ENCODE assay signal across 8 cellular contexts in genomic region chr19:40445945-40446784, GRCh38. TPM values are rescaled to one million over a fixed set of nuclear protein-coding genes. Genes with fewer than 3 reads are reported as not detected.
DNase-seq lines count a peak whose midpoint lies in the region; ATAC-seq, FAIRE-seq and TF ChIP-seq lines count a peak whose summit lies in the region.

No MANE protein-coding gene starts in this region.

- no peak overlapping the region for H3K14ac ChIP-seq in IMR-90 (replicated peaks; ENCODE audit: low read depth, low read length)

- no peaks in the 10 kb centered on the region; the same call in 1 of the 2 replicates for H3K9me1 ChIP-seq in IMR-90 (ENCODE audit: insufficient read depth, low read length)

- no peak overlapping the region for H3K18ac ChIP-seq in IMR-90 (ENCODE audit: low read depth, low read length)

- TF ChIP-seq RAD21 in IMR-90 (IDR thresholded peaks at IDR 0.05; ENCODE audit: low read length): no peak

- FAIRE-seq in GM12891 (lab: Jason Lieb, UNC): no peak

- H2AK9ac ChIP-seq in IMR-90 (replicated peaks; ENCODE audit: low read depth, low read length, poor library complexity): peak overlapping the region; percentile 86

- H2BK15ac ChIP-seq in IMR-90 (ENCODE audit: low read depth, low read length): no peak overlapping the region

- H3K27me3 ChIP-seq in CD8-positive, alpha-beta memory T cell (ENCODE audit: insufficient read depth, low read length, poor library complexity, severe bottlenecking): no peaks in the 10 kb centered on the region
- no peaks in the 10 kb centered on the region for H3K27me3 ChIP-seq in IMR-90 (ENCODE audit: control insufficient read depth, insufficient read depth, low read length)
- no peaks in the 10 kb centered on the region for H3K27me3 ChIP-seq in gastroesophageal sphincter

- peaks cover 0 to 33% (median 4%) of the 10 kb centered on the region in 3 donors for H3K36me3 Mint-ChIP-seq in CD8-positive, alpha-beta memory T cell
- peaks cover 87% of the 10 kb centered on the region for H3K36me3 Mint-ChIP-seq in dendritic cell treated with granulocyte-macrophage colony-stimulating factor and Interleukin-4, amounts not matched to agents 40 ng/mL and 50 ng/mL, for 4 days (ENCODE audit: low read depth)
- no peaks in the 10 kb centered on the region for H3K36me3 Mint-ChIP-seq in natural killer cell

- H2BK120ac ChIP-seq in IMR-90 (ENCODE audit: low read depth, low read length): no peak overlapping the region; the same call in 1 of the 2 replicates

- no peak for TF ChIP-seq CTCF in IMR-90 (conservative IDR thresholded peaks at IDR 0.05; ENCODE audit: low read depth, low read length)
- no peak for TF ChIP-seq CTCF in natural killer cell (IDR thresholded peaks at IDR 0.05)
- TF ChIP-seq CTCF in gastroesophageal sphincter (IDR thresholded peaks at IDR 0.05): no peak

- H3K36me3 ChIP-seq in CD8-positive, alpha-beta memory T cell (ENCODE audit: insufficient read depth, low read length): peaks cover 16% of the 10 kb centered on the region
- H3K36me3 ChIP-seq in IMR-90 (ENCODE audit: control insufficient read depth, insufficient read depth, low read length) (peaks cover 14% of the 10 kb centered on the region), gastroesophageal sphincter (peaks cover 0 to 55% of the 10 kb centered on the region in 2 donors)

- no peaks in the 10 kb centered on the region for H3K9me3 ChIP-seq in CD8-positive, alpha-beta memory T cell (ENCODE audit: low read length)
- no peaks in the 10 kb centered on the region for H3K9me3 ChIP-seq in IMR-90 (ENCODE audit: control insufficient read depth, insufficient read depth, low read length)
- H3K9me3 ChIP-seq in gastroesophageal sphincter: no peaks in the 10 kb centered on the region

- in situ Hi-C loops in IMR-90 (cut with MboI; ENCODE audit: low sequenced_read_pairs): no loop called here

- no peak overlapping the region for H2AK5ac ChIP-seq in IMR-90 (ENCODE audit: low read depth, low read length)

- peak overlapping the region in 6 of 7 donors; percentile 31 to 88 (median 56) for H3K4me3 Mint-ChIP-seq in CD8-positive, alpha-beta memory T cell
- H3K4me3 Mint-ChIP-seq in dendritic cell treated with granulocyte-macrophage colony-stimulating factor and Interleukin-4, amounts not matched to agents 40 ng/mL and 50 ng/mL, for 4 days: no peak overlapping the region
- H3K4me3 Mint-ChIP-seq in natural killer cell: peak overlapping the region; percentile 35

- ATAC-seq in IMR-90 (ENCODE audit: low read depth) (no peak), natural killer cell (no peak), gastroesophageal sphincter (no peak)

- H4K8ac ChIP-seq in IMR-90 (ENCODE audit: low read depth in 2 of 2, low read length in 2 of 2): peak overlapping the region in 1 of 2 experiments; percentile 9; a peak in 1 of 4 replicates

- H3K27me3 Mint-ChIP-seq in CD8-positive, alpha-beta memory T cell: peaks cover 0 to 5% of the 10 kb centered on the region in 2 donors
- H3K27me3 Mint-ChIP-seq in dendritic cell treated with granulocyte-macrophage colony-stimulating factor and Interleukin-4, amounts not matched to agents 40 ng/mL and 50 ng/mL, for 4 days: no peaks in the 10 kb centered on the region
- no peaks in the 10 kb centered on the region for H3K27me3 Mint-ChIP-seq in natural killer cell (ENCODE audit: low read depth in 2 of 2)

- BruUV-seq in IMR-90 (replicated peaks; lab: Mats Ljungman, UMichigan): no TSS peak

- peaks cover 6 to 23% of the 10 kb centered on the region in 2 experiments; a peak in 3 of 4 replicates for H3K79me1 ChIP-seq in IMR-90 (ENCODE audit: low read depth in 1 of 2, low read length in 2 of 2)

- no peak overlapping the region for H3K4ac ChIP-seq in IMR-90 (ENCODE audit: low read depth, low read length)

- H3K4me2 ChIP-seq in IMR-90 (ENCODE audit: low read depth, low read length): no peak overlapping the region

- no peak for TF ChIP-seq EP300 in gastroesophageal sphincter (IDR thresholded peaks at IDR 0.05)

- no peak overlapping the region for H3K9ac ChIP-seq in IMR-90 (ENCODE audit: low read depth, low read length)

- dilution Hi-C loops in IMR-90 (cut with HindIII; ENCODE audit: low sequenced_read_pairs, unreplicated experiment): no loop called here

- intact Hi-C loops in IMR-90 (cut with micrococcal nuclease) (no loop called here), natural killer cell (cut with micrococcal nuclease) (no loop called here)
- intact Hi-C loops in dendritic cell treated with granulocyte-macrophage colony-stimulating factor and Interleukin-4, amounts not matched to agents 40 ng/mL and 50 ng/mL, for 4 days (cut with micrococcal nuclease): loop anchor here (2.0 to 10.0 kb wide), 2 partner anchors 19 to 81 kb away; partner anchors contain the start of gene BLVRB

- CTCF ChIA-PET in CD8-positive, alpha-beta memory T cell (lab: Charles Lee): interaction anchor here (1.8 kb wide), 1 partner anchor 26 kb away, joined by 6 read pairs; no protein-coding TSS in a partner anchor
- CTCF ChIA-PET in IMR-90 (lab: Yijun Ruan, JAX): interaction anchor here (0.6 to 1.0 kb wide), 2 partner anchors 18 to 306 kb away, joined by 3 read pairs; no protein-coding TSS in a partner anchor

- no peak for TF ChIP-seq POLR2A in IMR-90 (IDR thresholded peaks at IDR 0.05; ENCODE audit: low read depth, low read length)
- TF ChIP-seq POLR2A in gastroesophageal sphincter (IDR thresholded peaks at IDR 0.05): no peak
- no peak for TF ChIP-seq POLR2A in GM12891 (IDR thresholded peaks at IDR 0.05; ENCODE audit: low read depth, low read length)

- peaks cover 15 to 20% (median 17%) of the 10 kb centered on the region in 3 donors for H3K4me1 Mint-ChIP-seq in CD8-positive, alpha-beta memory T cell
- peaks cover 26% of the 10 kb centered on the region for H3K4me1 Mint-ChIP-seq in dendritic cell treated with granulocyte-macrophage colony-stimulating factor and Interleukin-4, amounts not matched to agents 40 ng/mL and 50 ng/mL, for 4 days (ENCODE audit: low read depth)
- peaks cover 25 to 29% of the 10 kb centered on the region in 2 donors for H3K4me1 Mint-ChIP-seq in natural killer cell

- H4K20me1 ChIP-seq in IMR-90 (ENCODE audit: insufficient read depth, low read length): peaks cover 20% of the 10 kb centered on the region

- H4K91ac ChIP-seq in IMR-90 (ENCODE audit: insufficient read depth, low read depth, low read length): no peak overlapping the region

- WGBS in IMR-90 (ENCODE audit: extremely low coverage in 2 of 2, insufficient read length in 1 of 2), 2 experiments: 88% methylated on average over 8 of the region's 12 CpGs; no CpG with 5 or more reads in 1 of the 2 experiments
- 59% methylated on average over 12 of the region's 12 CpGs for WGBS in gastroesophageal sphincter (ENCODE audit: low coverage in 1 of 2), 2 donors

- H3K4me1 ChIP-seq in CD8-positive, alpha-beta memory T cell (ENCODE audit: insufficient read depth, low read length): peaks cover 14% of the 10 kb centered on the region
- H3K4me1 ChIP-seq in IMR-90 (ENCODE audit: control insufficient read depth, insufficient read depth, low read length) (no peaks in the 10 kb centered on the region; the same call in 1 of the 2 replicates), gastroesophageal sphincter (peaks cover 0 to 29% (median 15%) of the 10 kb centered on the region in 3 donors)

- no peak overlapping the region for H3K56ac ChIP-seq in IMR-90 (ENCODE audit: extremely low read depth, insufficient read depth, low read length)

- peak overlapping the region; percentile 61 for H2AFZ ChIP-seq in IMR-90 (replicated peaks; ENCODE audit: low read length, poor library complexity)

- H4K5ac ChIP-seq in IMR-90 (ENCODE audit: low read depth, low read length): no peak overlapping the region

- DNase-seq in CD8-positive, alpha-beta memory T cell: no peak
- DNase-seq in IMR-90: no peak
- DNase-seq in natural killer cell: no peak
- no peak for DNase-seq in COR-L47 (lab: John Stamatoyannopoulos, UW)
- DNase-seq in GM12891 (ENCODE audit: insufficient read length, low spot score): no peak
- no peak for DNase-seq in GM19240 (ENCODE audit: insufficient read length, low spot score)

- H3K9me3 Mint-ChIP-seq in CD8-positive, alpha-beta memory T cell: no peaks in the 10 kb centered on the region
- H3K9me3 Mint-ChIP-seq in dendritic cell treated with granulocyte-macrophage colony-stimulating factor and Interleukin-4, amounts not matched to agents 40 ng/mL and 50 ng/mL, for 4 days: no peaks in the 10 kb centered on the region
- no peaks in the 10 kb centered on the region for H3K9me3 Mint-ChIP-seq in natural killer cell

- H2BK20ac ChIP-seq in IMR-90 (ENCODE audit: low read depth, low read length): no peak overlapping the region

- H2BK5ac ChIP-seq in IMR-90 (ENCODE audit: low read depth, low read length, poor library complexity, severe bottlenecking): no peak overlapping the region

- peak overlapping the region; percentile 37 to 88 (median 74) for H3K27ac Mint-ChIP-seq in CD8-positive, alpha-beta memory T cell
- peak overlapping the region; percentile 98 for H3K27ac Mint-ChIP-seq in dendritic cell treated with granulocyte-macrophage colony-stimulating factor and Interleukin-4, amounts not matched to agents 40 ng/mL and 50 ng/mL, for 4 days
- peak overlapping the region; percentile 92 to 97 for H3K27ac Mint-ChIP-seq in natural killer cell

- peak overlapping the region; percentile 98 for H3K27ac ChIP-seq in CD8-positive, alpha-beta memory T cell (ENCODE audit: low read depth, low read length)
- no peak overlapping the region for H3K27ac ChIP-seq in IMR-90 (ENCODE audit: insufficient read depth, low read length)
- peak overlapping the region in 2 of 4 donors; percentile 97 to 98 for H3K27ac ChIP-seq in gastroesophageal sphincter

- POLR2A ChIA-PET in CD8-positive, alpha-beta memory T cell (lab: Charles Lee): no interaction called here
- POLR2A ChIA-PET in IMR-90 (lab: Charles Lee; ENCODE audit: unreplicated experiment): no interaction called here

- no peak overlapping the region for H3K23ac ChIP-seq in IMR-90 (ENCODE audit: low read depth, low read length)

- no peak overlapping the region for H3K4me3 ChIP-seq in CD8-positive, alpha-beta memory T cell (ENCODE audit: low read length)
- H3K4me3 ChIP-seq in IMR-90 (ENCODE audit: insufficient read depth, low read depth, low read length) (no peak overlapping the region), gastroesophageal sphincter (no peak overlapping the region)

RNA-seq across cellular contexts. Expression of gene SERTAD3, which starts 2.0 kb away (rescaled TPM):
- 1 to 10 TPM; 7.0 to 8.5 TPM for total RNA-seq in CD8-positive, alpha-beta memory T cell
- polyA plus RNA-seq in CD8-positive, alpha-beta memory T cell: 9.5 TPM
- total RNA-seq in IMR-90 (2012; rRNA removed) (23.3 and 25.6 TPM in 2 replicates), natural killer cell (100 to 1,000 TPM in 1 of 3 donors, 10 to 100 TPM in 2; 57.3 to 102 (median 83.3) TPM), gastroesophageal sphincter (10 to 100 TPM; 22.1 to 30.2 (median 26.4) TPM)
- polyA plus RNA-seq in IMR-90 (2012; rRNA removed): 17.9 and 20.5 TPM in 2 replicates
- 11.3 and 12.1 TPM in 2 replicates for polyA plus RNA-seq in IMR-90 (2012; cell fraction: cytosol; rRNA removed)
- 9.0 and 10.8 TPM in 2 replicates for polyA plus RNA-seq in IMR-90 (2012; cell fraction: nucleus; rRNA removed; ENCODE audit: low replicate concordance)
- polyA plus RNA-seq in GM12891 (2012; ENCODE audit: low read depth, missing spikeins): 8.8 TPM

RNA-seq across cellular contexts. Expression of gene BLVRB, which starts 19.4 kb away (rescaled TPM):
- 10 to 100 TPM; 17.4 to 18.9 TPM for total RNA-seq in CD8-positive, alpha-beta memory T cell
- polyA plus RNA-seq in CD8-positive, alpha-beta memory T cell: 22.8 TPM
- 65.2 and 67.5 TPM in 2 replicates for total RNA-seq in IMR-90 (2012; rRNA removed)
- 102 and 113 TPM in 2 replicates for polyA plus RNA-seq in IMR-90 (2012; rRNA removed)
- polyA plus RNA-seq in IMR-90 (2012; cell fraction: cytosol; rRNA removed): 102 and 191 TPM in 2 replicates
- 34.9 and 86.3 TPM in 2 replicates for polyA plus RNA-seq in IMR-90 (2012; cell fraction: nucleus; rRNA removed; ENCODE audit: low replicate concordance)
- 10 to 100 TPM; 16.8 to 25.2 (median 18.3) TPM for total RNA-seq in natural killer cell
- total RNA-seq in gastroesophageal sphincter: 100 to 1,000 TPM; 146 to 209 (median 164) TPM
- 20.9 TPM for polyA plus RNA-seq in GM12891 (2012; ENCODE audit: low read depth, missing spikeins)

RNA-seq across cellular contexts. Expression of gene SERTAD1, which starts 20.4 kb away (rescaled TPM):
- total RNA-seq in CD8-positive, alpha-beta memory T cell: 10 to 100 TPM; 15.9 to 17.8 TPM
- polyA plus RNA-seq in CD8-positive, alpha-beta memory T cell: 13.0 TPM
- total RNA-seq in IMR-90 (2012; rRNA removed): 25.6 and 27.4 TPM in 2 replicates
- polyA plus RNA-seq in IMR-90 (2012; rRNA removed): 21.1 and 29.5 TPM in 2 replicates
- polyA plus RNA-seq in IMR-90 (2012; cell fraction: cytosol; rRNA removed): 44.7 and 59.8 TPM in 2 replicates
- 12.6 and 23.7 TPM in 2 replicates for polyA plus RNA-seq in IMR-90 (2012; cell fraction: nucleus; rRNA removed; ENCODE audit: low replicate concordance)
- total RNA-seq in natural killer cell: 10 to 100 TPM; 31.2 to 53.5 (median 38.7) TPM
- total RNA-seq in gastroesophageal sphincter: 10 to 100 TPM; 16.6 to 22.1 (median 18.9) TPM
- 11.7 TPM for polyA plus RNA-seq in GM12891 (2012; ENCODE audit: low read depth, missing spikeins)

RNA-seq across cellular contexts. Expression of gene SPTBN4, which starts 20.6 kb away (rescaled TPM):
- total RNA-seq in CD8-positive, alpha-beta memory T cell: 1 to 10 TPM in 1 of 2 experiments, under 1 TPM in 1; 0.49 to 1.2 TPM
- polyA plus RNA-seq in CD8-positive, alpha-beta memory T cell: not detected
- total RNA-seq in IMR-90 (2012; rRNA removed): 0.72 and 0.83 TPM in 2 replicates
- 0.59 and 0.91 TPM in 2 replicates for polyA plus RNA-seq in IMR-90 (2012; rRNA removed)
- 0.50 and 1.9 TPM in 2 replicates for polyA plus RNA-seq in IMR-90 (2012; cell fraction: cytosol; rRNA removed)
- 2.4 and 2.6 TPM in 2 replicates for polyA plus RNA-seq in IMR-90 (2012; cell fraction: nucleus; rRNA removed; ENCODE audit: low replicate concordance)
- total RNA-seq in natural killer cell: under 1 TPM; 0.16 to 0.63 (median 0.31) TPM
- 1 to 10 TPM; 4.7 to 9.4 (median 5.9) TPM for total RNA-seq in gastroesophageal sphincter
- 0.96 TPM for polyA plus RNA-seq in GM12891 (2012; ENCODE audit: low read depth, missing spikeins)

RNA-seq across cellular contexts. Expression of gene PRX, which starts 33.0 kb away (rescaled TPM):
- total RNA-seq in CD8-positive, alpha-beta memory T cell: 1 to 10 TPM; 1.4 to 1.6 TPM
- polyA plus RNA-seq in CD8-positive, alpha-beta memory T cell: 0.29 TPM
- total RNA-seq in IMR-90 (2012; rRNA removed) (0.83 and 0.90 TPM in 2 replicates), natural killer cell (1 to 10 TPM; 2.0 to 3.8 (median 3.7) TPM), gastroesophageal sphincter (10 to 100 TPM in 1 of 4 donors, 1 to 10 TPM in 3; 4.5 to 12.7 (median 6.7) TPM)
- 1.7 and 1.8 TPM in 2 replicates for polyA plus RNA-seq in IMR-90 (2012; rRNA removed)
- 1.5 and 1.8 TPM in 2 replicates for polyA plus RNA-seq in IMR-90 (2012; cell fraction: cytosol; rRNA removed)
- 1.7 and 2.9 TPM in 2 replicates for polyA plus RNA-seq in IMR-90 (2012; cell fraction: nucleus; rRNA removed; ENCODE audit: low replicate concordance)
- 0.87 TPM for polyA plus RNA-seq in GM12891 (2012; ENCODE audit: low read depth, missing spikeins)
